Comparison of ENCODE assay signal across 9 cellular contexts in genomic region chr19:2167896-2168618, GRCh38. TPM values are rescaled to one million over a fixed set of nuclear protein-coding genes. Genes with fewer than 3 reads are reported as not detected.
DNase-seq lines count a peak whose midpoint lies in the region; ATAC-seq and FAIRE-seq lines count a peak whose summit lies in the region.
"Had no signal": no experiment of that assay in that cellular context is flagged by ENCODE, and none has a peak within 500 bp of the region (broad histone marks: within the 10 kb centered on the region; RNA-seq: fewer than 3 reads in every experiment).

No MANE protein-coding gene starts in this region.

- peaks cover 60 to 89% (median 86%) of the 10 kb centered on the region in 11 experiments for H4K20me1 ChIP-seq in BLaER1 treated with 17β-estradiol and CSF1 and Interleukin-3, amounts not matched to agents 10 nM and 100 nM

- peaks cover 52 to 81% (median 67%) of the 10 kb centered on the region in 3 donors for H3K4me1 Mint-ChIP-seq in naive B cell

- peak overlapping the region; percentile 90 to 99 (median 97) for H3K4me2 ChIP-seq in BLaER1 treated with 17β-estradiol and CSF1 and Interleukin-3, amounts not matched to agents 10 nM and 100 nM

- ATAC-seq in GM21619 (IDR thresholded peaks at IDR 0.05; ENCODE audit: unreplicated experiment) (peak; percentile 31), naive B cell (ENCODE audit: low read depth in 2 of 2) (peak; percentile 30 to 34), HG02623 (IDR thresholded peaks at IDR 0.05; ENCODE audit: unreplicated experiment) (no peak)

- H3K9me3 ChIP-seq in BLaER1 treated with 17β-estradiol and CSF1 and Interleukin-3, amounts not matched to agents 10 nM and 100 nM (replicated peaks in 1 of 11) = no peaks in the 10 kb centered on the region
- H3K9me3 ChIP-seq in duodenal mucosa (ENCODE audit: control insufficient read depth in 1 of 2, low read length in 2 of 2) = no peaks in the 10 kb centered on the region
- H3K9me3 ChIP-seq: HAP-1 had no signal

- peak; percentile 53 for DNase-seq in RCC 7860 (ENCODE audit: low spot score)
- DNase-seq in naive B cell = peak; percentile 85
- no peak for DNase-seq in activated gamma-delta T cell (lab: John Stamatoyannopoulos, UW)
- no peak for DNase-seq in COR-L47 (lab: John Stamatoyannopoulos, UW)

- no peaks in the 10 kb centered on the region for H3K36me3 Mint-ChIP-seq in naive B cell

- peak overlapping the region; percentile 95 to 99 (median 98) for H3K9ac ChIP-seq in BLaER1 treated with 17β-estradiol and CSF1 and Interleukin-3, amounts not matched to agents 10 nM and 100 nM
- H3K9ac ChIP-seq in duodenal mucosa (ENCODE audit: low read depth in 1 of 2, low read length in 2 of 2) = peak overlapping the region; percentile 38 to 64

- H3K27ac ChIP-seq in BLaER1 treated with 17β-estradiol and CSF1 and Interleukin-3, amounts not matched to agents 10 nM and 100 nM = peak overlapping the region; percentile 90 to 97 (median 97)
- H3K27ac ChIP-seq in duodenal mucosa (ENCODE audit: low read depth, low read length) = peak overlapping the region; percentile 85

- H3K4me3 Mint-ChIP-seq in naive B cell = peak overlapping the region; percentile 69 to 95 (median 87)

- H3K4me3 ChIP-seq in BLaER1 treated with 17β-estradiol and CSF1 and Interleukin-3, amounts not matched to agents 10 nM and 100 nM = peak overlapping the region; percentile 43 to 99 (median 93)
- H3K4me3 ChIP-seq in duodenal mucosa (ENCODE audit: low read depth in 1 of 2, low read length in 2 of 2) = peak overlapping the region; percentile 30 to 35
- H3K4me3 ChIP-seq: HAP-1 had no signal

- H3K9me3 Mint-ChIP-seq in naive B cell = no peaks in the 10 kb centered on the region

- H3K27me3 Mint-ChIP-seq in naive B cell = no peaks in the 10 kb centered on the region

- H3K36me3 ChIP-seq in BLaER1 treated with 17β-estradiol and CSF1 and Interleukin-3, amounts not matched to agents 10 nM and 100 nM = peaks cover 1 to 17% (median 9%) of the 10 kb centered on the region in 11 experiments; a peak in 19 of 22 replicates
- peaks cover 0 to 5% of the 10 kb centered on the region in 2 donors for H3K36me3 ChIP-seq in duodenal mucosa (ENCODE audit: control insufficient read depth in 1 of 2, insufficient read depth in 2 of 2, low read length in 2 of 2)

- no peak for FAIRE-seq in RCC 7860 (lab: Jason Lieb, UNC)

- peaks cover 68 to 81% (median 79%) of the 10 kb centered on the region in 10 experiments for H3K4me1 ChIP-seq in BLaER1 treated with 17β-estradiol and CSF1 and Interleukin-3, amounts not matched to agents 10 nM and 100 nM
- peaks cover 49 to 61% of the 10 kb centered on the region in 2 donors for H3K4me1 ChIP-seq in duodenal mucosa (ENCODE audit: control insufficient read depth in 1 of 2, insufficient read depth in 2 of 2, low read length in 2 of 2)

- peak overlapping the region; percentile 94 to 99 (median 97) for H3K27ac Mint-ChIP-seq in naive B cell

- no peaks in the 10 kb centered on the region for H3K27me3 ChIP-seq in BLaER1 treated with 17β-estradiol and CSF1 and Interleukin-3, amounts not matched to agents 10 nM and 100 nM
- no peaks in the 10 kb centered on the region for H3K27me3 ChIP-seq in duodenal mucosa (ENCODE audit: control insufficient read depth in 1 of 2, insufficient read depth in 2 of 2, low read length in 2 of 2)

RNA-seq across cellular contexts. Expression of gene DOT1L, which starts 4.3 kb away (rescaled TPM):
- 1 to 10 TPM in 1 of 6 donors, under 1 TPM in 5; 0.11 to 2.4 (median 0.70) TPM for polyA plus RNA-seq in naive B cell (ENCODE audit: low read depth in 6 of 6)

RNA-seq across cellular contexts. Expression of gene AP3D1, which starts 16.7 kb away (rescaled TPM):
- polyA plus RNA-seq in naive B cell (ENCODE audit: low read depth in 6 of 6) = 10 to 100 TPM in 5 of 6 donors, 1 to 10 TPM in 1; 6.7 to 36.3 (median 15.5) TPM

Comparison
In these comparisons a context has a peak if more than half of its experiments do, and no peak if none do; other contexts are left out.
1. DNase-seq: peak in RCC 7860 (single experiment) and naive B cell (single experiment); none in activated gamma-delta T cell (single experiment) and COR-L47 (single experiment).